Comparison of ENCODE assay signal across 29 cellular contexts in the genomic region with DNA sequence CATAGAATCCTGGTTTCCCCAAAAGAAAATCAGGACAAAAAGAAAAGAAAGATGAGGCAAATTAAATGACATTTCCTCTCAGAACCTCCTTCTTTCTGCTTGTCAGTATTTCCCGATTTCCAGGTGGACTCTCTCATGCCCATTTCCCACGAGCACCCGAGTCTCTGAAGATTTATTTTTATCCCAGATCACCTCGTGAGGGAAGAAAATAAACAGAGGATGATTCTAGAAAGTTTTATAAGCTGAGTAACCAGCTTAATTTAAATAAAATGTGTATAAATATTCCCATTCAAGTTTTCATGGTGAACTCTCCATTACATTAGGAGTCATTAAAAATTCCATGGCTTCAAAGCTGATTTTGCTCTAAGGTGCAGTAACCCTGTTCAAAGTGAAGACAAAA.
A peak's percentile ranks its signal among the peaks of the same experiment; 100 is the strongest.
DNase-seq lines count a peak whose midpoint lies in the region; ATAC-seq, FAIRE-seq and TF ChIP-seq lines count a peak whose summit lies in the region.
"Had no signal": no experiment of that assay in that cellular context is flagged by ENCODE, and none has a peak within 500 bp of the region (broad histone marks: within the 10 kb centered on the region; RNA-seq: fewer than 3 reads in every experiment).

No MANE protein-coding gene starts in this region.

- no peaks in the 10 kb centered on the region for H3K36me3 ChIP-seq in PC-9 (ENCODE audit: low read depth)
- H3K36me3 ChIP-seq: ascending aorta, BE2C, prostate gland, stomach, thyroid gland, uterus had no signal

- DNase-seq in AG04450 (ENCODE audit: low read depth, low spot score): peak; percentile 44
- no peak for DNase-seq in HFFc6
- no peak for DNase-seq in medulla oblongata (ENCODE audit: extremely low spot score)
- no peak for DNase-seq in PC-9
- DNase-seq in cerebellar nuclear complex (lab: John Stamatoyannopoulos, UW): no peak
- DNase-seq: activated CD4-positive, alpha-beta T cell treated with anti-CD3 and anti-CD28 coated beads, Interleukin-2, amount 10 ng/mL, durations not matched to agents 7 days and 5 days; activated effector memory CD4-positive, alpha-beta T cell treated with anti-CD3 and anti-CD28 coated beads, Interleukin-2, amount 50 U/mL, for 16 hours; activated naive CD8-positive, alpha-beta T cell treated with anti-CD3 and anti-CD28 coated beads, Interleukin-2, amount 10 ng/mL, durations not matched to agents 7 days and 5 days; activated T-cell treated with anti-CD3 and anti-CD28 coated beads, Interleukin-2, amount 50 U/mL, for 1 hour; BE2C; CD8-positive, alpha-beta memory T cell; effector memory CD8-positive, alpha-beta T cell; foreskin fibroblast; GF-D8; naive B cell; NCI-H1694 treated with DMSO at 0.1 percent for 48 hours; occipital lobe; stimulated activated CD4-positive, alpha-beta T cell treated with anti-CD3 and anti-CD28 coated beads, Interleukin-12 subunit alpha, Interleukin-12 subunit beta, amount 100 ng/mL, for 4 hours; stimulated activated CD4-positive, alpha-beta T cell treated with anti-CD3 and anti-CD28 coated beads, Interleukin-2, amount 100 ng/mL, for 48 hours; stomach; thyroid gland; uterus had no signal

- FAIRE-seq in islet of Langerhans (lab: Jason Lieb, UNC): peak; percentile 9

- CTCF ChIA-PET in AG04450 (lab: Charles Lee): no interaction called here
- CTCF ChIA-PET in PC-9 (lab: Charles Lee): no interaction called here

- peaks cover 37% of the 10 kb centered on the region for H3K4me1 Mint-ChIP-seq in HFFc6 (ENCODE audit: low read depth)
- H3K4me1 Mint-ChIP-seq: activated naive CD8-positive, alpha-beta T cell treated with anti-CD3 and anti-CD28 coated beads, Interleukin-2, amount 10 ng/mL, durations not matched to agents 7 days and 5 days; CD8-positive, alpha-beta memory T cell; naive B cell had no signal

- peaks cover 2% of the 10 kb centered on the region; the same call in 1 of the 2 replicates for H3K27me3 Mint-ChIP-seq in HFFc6 (ENCODE audit: insufficient read depth)
- H3K27me3 Mint-ChIP-seq: activated naive CD8-positive, alpha-beta T cell treated with anti-CD3 and anti-CD28 coated beads, Interleukin-2, amount 10 ng/mL, durations not matched to agents 7 days and 5 days; CD8-positive, alpha-beta memory T cell; effector memory CD8-positive, alpha-beta T cell; naive B cell had no signal

- ATAC-seq in activated CD4-positive, CD25-positive, alpha-beta regulatory T cell treated with anti-CD3 and anti-CD28 coated beads, Interleukin-2, amount 50 U/mL, for 24 hours: no peak
- ATAC-seq: effector memory CD8-positive, alpha-beta T cell; sciatic nerve had no signal

- H3K9me3 ChIP-seq in AG04450 (ENCODE audit: control insufficient read depth, insufficient read depth, low read length): no peaks in the 10 kb centered on the region
- no peaks in the 10 kb centered on the region; the same call in 1 of the 2 replicates for H3K9me3 ChIP-seq in PC-9 (ENCODE audit: insufficient read depth, low read depth)
- H3K9me3 ChIP-seq: ascending aorta, BE2C, prostate gland, stomach, thyroid gland, uterus had no signal

- H4K20me1 ChIP-seq in PC-9 (ENCODE audit: insufficient read depth): no peaks in the 10 kb centered on the region

- H3K4me1 ChIP-seq in PC-9 (replicated peaks; ENCODE audit: insufficient read depth): peaks cover 12% of the 10 kb centered on the region
- H3K4me1 ChIP-seq: ascending aorta, prostate gland, stomach, uterus had no signal

- TF ChIP-seq CTCF in AG04450 (IDR thresholded peaks at IDR 0.05; ENCODE audit: low read depth, low read length) (no peak), HFFc6 (IDR thresholded peaks at IDR 0.05) (no peak), WI38 (IDR thresholded peaks at IDR 0.05; ENCODE audit: low read depth, low read length) (no peak), PC-9 (conservative IDR thresholded peaks at IDR 0.05) (no peak)

- no peak overlapping the region for H3K4me2 ChIP-seq in PC-9

- H3K9me3 Mint-ChIP-seq in HFFc6: no peaks in the 10 kb centered on the region
- H3K9me3 Mint-ChIP-seq: activated CD4-positive, alpha-beta T cell treated with anti-CD3 and anti-CD28 coated beads, Interleukin-2, amount 10 ng/mL, durations not matched to agents 7 days and 5 days; effector memory CD8-positive, alpha-beta T cell; T-helper 2 cell treated with Interferon-gamma antibody and Interleukin-4, amounts not matched to agents 5 μg/mL and 100 μg/mL, for 36 hours had no signal

- peak overlapping the region; percentile 5 for H3K4me3 Mint-ChIP-seq in HFFc6
- H3K4me3 Mint-ChIP-seq: activated CD4-positive, alpha-beta T cell treated with anti-CD3 and anti-CD28 coated beads, Interleukin-2, amount 10 ng/mL, durations not matched to agents 7 days and 5 days; activated naive CD8-positive, alpha-beta T cell treated with anti-CD3 and anti-CD28 coated beads, Interleukin-2, amount 10 ng/mL, durations not matched to agents 7 days and 5 days; CD8-positive, alpha-beta memory T cell; effector memory CD8-positive, alpha-beta T cell; naive B cell; T-helper 2 cell treated with Interferon-gamma antibody and Interleukin-4, amounts not matched to agents 5 μg/mL and 100 μg/mL, for 36 hours had no signal

- no peaks in the 10 kb centered on the region for H3K36me3 Mint-ChIP-seq in HFFc6 (ENCODE audit: low read depth)
- H3K36me3 Mint-ChIP-seq: activated naive CD8-positive, alpha-beta T cell treated with anti-CD3 and anti-CD28 coated beads, Interleukin-2, amount 10 ng/mL, durations not matched to agents 7 days and 5 days; CD8-positive, alpha-beta memory T cell; naive B cell had no signal

- H3K79me2 ChIP-seq in PC-9 (ENCODE audit: low read depth): no peaks in the 10 kb centered on the region

- peak overlapping the region; percentile 74 for H3K27ac Mint-ChIP-seq in HFFc6
- H3K27ac Mint-ChIP-seq: activated CD4-positive, alpha-beta T cell treated with anti-CD3 and anti-CD28 coated beads, Interleukin-2, amount 10 ng/mL, durations not matched to agents 7 days and 5 days; activated naive CD8-positive, alpha-beta T cell treated with anti-CD3 and anti-CD28 coated beads, Interleukin-2, amount 10 ng/mL, durations not matched to agents 7 days and 5 days; CD8-positive, alpha-beta memory T cell; effector memory CD8-positive, alpha-beta T cell; naive B cell; T-helper 2 cell treated with Interferon-gamma antibody and Interleukin-4, amounts not matched to agents 5 μg/mL and 100 μg/mL, for 36 hours had no signal

- H3K27ac ChIP-seq in AG04450 (ENCODE audit: low read depth, low read length) (peak overlapping the region; percentile 32), PC-9 (no peak overlapping the region)
- H3K27ac ChIP-seq: ascending aorta, prostate gland, stomach, thyroid gland, uterus had no signal

- no peak overlapping the region; the same call in 1 of the 2 replicates for H2AFZ ChIP-seq in PC-9

- no peaks in the 10 kb centered on the region for H3F3A ChIP-seq in PC-9 (ENCODE audit: insufficient read depth, low read depth)

- H3K4me3 ChIP-seq in AG04450 (ENCODE audit: low read depth, low read length): no peak overlapping the region
- H3K4me3 ChIP-seq in WI38 (ENCODE audit: low read depth, low read length): peak overlapping the region; percentile 11; the same call in 1 of the 2 replicates
- H3K4me3 ChIP-seq in PC-9: no peak overlapping the region
- H3K4me3 ChIP-seq: ascending aorta, prostate gland, stomach, thyroid gland, uterus had no signal

- intact Hi-C loops in PC-9 (cut with micrococcal nuclease; ENCODE audit: unreplicated experiment): no loop called here

- H3K27me3 ChIP-seq in AG04450 (ENCODE audit: control insufficient read depth, insufficient read depth, low read length) (no peaks in the 10 kb centered on the region), PC-9 (ENCODE audit: insufficient read depth, low read depth) (no peaks in the 10 kb centered on the region)
- H3K27me3 ChIP-seq: ascending aorta, BE2C, stomach, thyroid gland, uterus had no signal

- POLR2A ChIA-PET in AG04450 (lab: Yijun Ruan, JAX) (interaction anchor here (0.7 kb wide), 1 partner anchor 196 kb away, joined by 3 read pairs; no protein-coding TSS in a partner anchor), PC-9 (lab: Charles Lee; ENCODE audit: unreplicated experiment) (no interaction called here)

- no TSS peak for BruUV-seq in PC-9 (replicated peaks; lab: Mats Ljungman, UMichigan)

- H3K9me2 ChIP-seq in PC-9 (ENCODE audit: insufficient read depth): no peaks in the 10 kb centered on the region
